In genomic region chr12:96906849-96907664, GRCh38 we compare ENCODE assay signal across 8 cellular contexts. TPM values are rescaled to one million over a fixed set of nuclear protein-coding genes. Genes with fewer than 3 reads are reported as not detected.
DNase-seq lines count a peak whose midpoint lies in the region; ATAC-seq and TF ChIP-seq lines count a peak whose summit lies in the region.

Gene NEDD1 (plus strand): TSS chr12:96907257. CDS start chr12:96909760, 2,503 bp downstream.

- peaks cover 10% of the 10 kb centered on the region for H3K36me3 Mint-ChIP-seq in nephron (ENCODE audit: low read depth)

- H3K4me3 Mint-ChIP-seq in nephron: peak within 1 kb of the TSS; percentile 95 to 100 (median 98)

- H3K9me3 ChIP-seq in RWPE2 (ENCODE audit: severe bottlenecking): no peaks in the 10 kb centered on the region

- in situ Hi-C loops in KBM-7 (cut with MboI; ENCODE audit: low pct_unique_long_range_greater_than_20kb, low sequenced_read_pairs): no loop called here

- no peaks in the 10 kb centered on the region for H3K27me3 Mint-ChIP-seq in nephron (ENCODE audit: low read depth)

- H3K36me3 ChIP-seq in RWPE2 (ENCODE audit: low read depth): peaks cover 18% of the 10 kb centered on the region

- peak within 1 kb of the TSS; percentile 95 to 97 (median 97) for H3K27ac Mint-ChIP-seq in nephron

- DNase-seq in Daoy (ENCODE audit: low read depth): peak; percentile 91
- peak; percentile 87 for DNase-seq in KBM-7
- DNase-seq in RWPE2 (ENCODE audit: low spot score): peak; percentile 78
- DNase-seq in activated effector memory CD4-positive, alpha-beta T cell treated with Interleukin-2 at 50 U/mL for 16 hours: peak; percentile 77
- peak; percentile 67 for DNase-seq in fibroblast of the aortic adventitia (ENCODE audit: low read depth)
- DNase-seq in stimulated activated naive CD8-positive, alpha-beta T cell treated with anti-CD3 and anti-CD28 coated beads, Interleukin-15, Interleukin-2, amounts not matched to agents 100 U/mL and 50 U/mL, for 24 hours: peak; percentile 90

- no peaks in the 10 kb centered on the region for H3K4me1 ChIP-seq in RWPE2 (ENCODE audit: insufficient read depth, poor library complexity, severe bottlenecking)

- ATAC-seq in GM21737 (IDR thresholded peaks at IDR 0.05; ENCODE audit: unreplicated experiment): peak; percentile 96
- peak; percentile 89 for ATAC-seq in RWPE2 (ENCODE audit: low read depth)
- peak; percentile 90 for ATAC-seq in stimulated activated naive CD8-positive, alpha-beta T cell treated with anti-CD3 and anti-CD28 coated beads, Interleukin-15, Interleukin-2, amounts not matched to agents 100 U/mL and 50 U/mL, for 24 hours

- H3K4me3 ChIP-seq in RWPE2 (ENCODE audit: severe bottlenecking) (peak within 1 kb of the TSS; percentile 54), fibroblast of the aortic adventitia (ENCODE audit: low read depth, low read length) (peak within 1 kb of the TSS; percentile 91)

- TF ChIP-seq CTCF in RWPE2 (IDR thresholded peaks at IDR 0.05; ENCODE audit: poor library complexity, severe bottlenecking) (no peak), fibroblast of the aortic adventitia (IDR thresholded peaks at IDR 0.05; ENCODE audit: insufficient read depth, low read length) (no peak), nephron (IDR thresholded peaks at IDR 0.05; ENCODE audit: unreplicated experiment in 3 of 3) (no peak)

- peaks cover 35% of the 10 kb centered on the region for H3K4me1 Mint-ChIP-seq in nephron

- H3K27ac ChIP-seq in RWPE2 (ENCODE audit: poor library complexity, severe bottlenecking): peak within 1 kb of the TSS; percentile 33

- no peaks in the 10 kb centered on the region for H3K9me3 Mint-ChIP-seq in nephron

- H3K27me3 ChIP-seq in RWPE2 (ENCODE audit: insufficient read depth, poor library complexity, severe bottlenecking): no peaks in the 10 kb centered on the region

RNA-seq across cellular contexts. Expression of gene NEDD1, which starts in this region (rescaled TPM):
- total RNA-seq in Daoy (2014; rRNA removed; shearing (Covaris generic)): 52.8 and 54.1 TPM in 2 replicates
- 13.7 and 45.4 TPM in 2 replicates for total RNA-seq in fibroblast of the aortic adventitia (ENCODE audit: low replicate concordance)

Comparison
In these comparisons a context has a peak if more than half of its experiments do, and no peak if none do; other contexts are left out.
1. Peak in every context shown above with its lines: DNase-seq, ATAC-seq, H3K4me3 ChIP-seq and H3K27ac ChIP-seq.